6 cellular contexts compared by ENCODE assay signal in the genomic region with DNA sequence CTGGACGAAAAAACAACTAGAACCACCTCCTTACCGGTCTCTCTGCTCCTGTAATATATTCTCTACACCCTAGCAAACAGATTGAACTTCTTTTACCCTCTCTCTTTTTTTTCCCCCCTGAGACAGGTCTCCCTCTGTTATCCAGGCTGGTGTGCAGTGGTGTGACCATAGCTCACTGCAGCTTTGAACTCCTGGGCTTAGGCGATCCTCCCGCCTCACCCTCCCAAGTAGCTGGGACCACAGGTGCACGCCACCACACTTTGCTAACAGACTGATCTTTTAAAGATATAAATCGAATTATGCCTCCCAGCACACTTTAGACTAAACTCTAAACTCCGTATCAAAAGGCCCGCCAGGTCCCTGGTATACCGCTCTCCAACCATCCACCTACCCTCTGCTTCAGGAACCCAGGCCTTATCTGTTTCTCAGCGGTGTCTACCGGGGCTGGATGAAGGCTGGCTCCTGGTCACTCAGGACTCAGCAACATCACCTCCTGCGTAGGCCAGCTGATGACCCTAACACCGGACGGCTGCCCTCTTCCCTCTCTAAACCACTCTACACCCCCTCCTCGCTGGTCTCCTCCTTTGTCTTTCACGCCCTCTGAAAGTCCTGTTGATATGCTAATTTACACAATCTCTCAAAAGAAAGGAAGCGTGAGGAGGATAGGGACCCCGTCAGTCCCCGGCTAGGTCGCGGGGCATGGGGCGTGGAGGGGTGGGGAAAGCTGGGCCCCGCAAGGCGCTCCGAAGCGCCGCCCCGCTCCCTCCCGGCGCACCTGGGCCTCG. TPM values are rescaled to one million over a fixed set of nuclear protein-coding genes. Genes with fewer than 3 reads are reported as not detected.
DNase-seq lines count a peak whose midpoint lies in the region; ATAC-seq and TF ChIP-seq lines count a peak whose summit lies in the region.

No MANE protein-coding gene starts in this region.

- H3K27me3 ChIP-seq in SJCRH30: no peaks in the 10 kb centered on the region
- peaks cover 7% of the 10 kb centered on the region for H3K27me3 ChIP-seq in iPS-18a (ENCODE audit: control insufficient read depth, insufficient read depth, low read length)
- no peaks in the 10 kb centered on the region for H3K27me3 ChIP-seq in uterus

- no peak for ATAC-seq in HG02938 (IDR thresholded peaks at IDR 0.05; ENCODE audit: unreplicated experiment)

- H3K9me3 ChIP-seq in SJCRH30 (replicated peaks) (no peaks in the 10 kb centered on the region), iPS-18a (ENCODE audit: control insufficient read depth, low read depth, low read length) (no peaks in the 10 kb centered on the region), uterus (no peaks in the 10 kb centered on the region)

- H3K36me3 ChIP-seq in SJCRH30 (peaks cover 17% of the 10 kb centered on the region), iPS-18a (ENCODE audit: control insufficient read depth, low read depth, low read length) (peaks cover 19% of the 10 kb centered on the region), uterus (no peaks in the 10 kb centered on the region)

- peak overlapping the region; percentile 70; the same call in 1 of the 2 replicates for H3K27ac ChIP-seq in SJCRH30
- peak overlapping the region; percentile 44 for H3K27ac ChIP-seq in iPS-18a (ENCODE audit: low read length)
- H3K27ac ChIP-seq in uterus: peak overlapping the region; percentile 91 to 94

- H3K4me1 ChIP-seq in SJCRH30 (no peaks in the 10 kb centered on the region; the same call in 1 of the 2 replicates), iPS-18a (ENCODE audit: control insufficient read depth, low read depth, low read length) (peaks cover 7% of the 10 kb centered on the region), uterus (no peaks in the 10 kb centered on the region)

- DNase-seq in GM12864 (ENCODE audit: low read depth) (no peak), SJCRH30 (no peak), uterus (no peak), NCI-H446 (lab: John Stamatoyannopoulos, UW) (no peak)

- intact Hi-C loops in uterus (cut with DNase I; ENCODE audit: low total_unique reads): no loop called here

- H3K9ac ChIP-seq in iPS-18a (ENCODE audit: low read length): peak overlapping the region; percentile 88

- H3K4me3 ChIP-seq in GM12864 (ENCODE audit: low read depth, low read length): peak overlapping the region; percentile 87
- H3K4me3 ChIP-seq in SJCRH30: peak overlapping the region; percentile 80
- H3K4me3 ChIP-seq in iPS-18a (ENCODE audit: low read length): peak overlapping the region; percentile 97
- peak overlapping the region; percentile 63 to 96 for H3K4me3 ChIP-seq in uterus

- TF ChIP-seq CTCF in GM12864 (IDR thresholded peaks at IDR 0.05; ENCODE audit: low read depth, low read length, missing control alignments) (no peak), uterus (IDR thresholded peaks at IDR 0.05) (no peak)

- no peak for TF ChIP-seq POLR2A in uterus (IDR thresholded peaks at IDR 0.05)

RNA-seq across cellular contexts. Expression of a gene that starts 0.7 kb away (rescaled TPM):
- 37.4 and 40.9 TPM in 2 replicates for total RNA-seq in SJCRH30 (2014; rRNA removed; shearing (Covaris generic))
- total RNA-seq in uterus: 100 to 1,000 TPM in 1 of 4 donors, 10 to 100 TPM in 3; 38.4 to 112 (median 47.8) TPM

RNA-seq across cellular contexts. Expression of a gene that starts 14.4 kb away (rescaled TPM):
- 51.5 and 55.7 TPM in 2 replicates for total RNA-seq in SJCRH30 (2014; rRNA removed; shearing (Covaris generic))
- 10 to 100 TPM in 3 of 4 donors, 1 to 10 TPM in 1; 5.0 to 20.4 (median 12.3) TPM for total RNA-seq in uterus

RNA-seq across cellular contexts. Expression of a gene that starts 15.3 kb away (rescaled TPM):
- total RNA-seq in SJCRH30 (2014; rRNA removed; shearing (Covaris generic)): 25.2 and 25.3 TPM in 2 replicates
- 10 to 100 TPM in 2 of 4 donors, 1 to 10 TPM in 1, under 1 TPM in 1; 0.29 to 32.1 (median 11.7) TPM for total RNA-seq in uterus

RNA-seq across cellular contexts. Expression of a gene that starts 32.2 kb away (rescaled TPM):
- 91.8 and 98.1 TPM in 2 replicates for total RNA-seq in SJCRH30 (2014; rRNA removed; shearing (Covaris generic))
- 10 to 100 TPM; 30.5 to 55.0 (median 45.7) TPM for total RNA-seq in uterus

RNA-seq across cellular contexts. Expression of a gene that starts 32.9 kb away (rescaled TPM):
- total RNA-seq in SJCRH30 (2014; rRNA removed; shearing (Covaris generic)): 48.4 and 56.0 TPM in 2 replicates
- 10 to 100 TPM in 1 of 4 donors, not detected in 3; 11.7 TPM for total RNA-seq in uterus
